Comparison of ENCODE assay signal across 10 cellular contexts in the genomic region with DNA sequence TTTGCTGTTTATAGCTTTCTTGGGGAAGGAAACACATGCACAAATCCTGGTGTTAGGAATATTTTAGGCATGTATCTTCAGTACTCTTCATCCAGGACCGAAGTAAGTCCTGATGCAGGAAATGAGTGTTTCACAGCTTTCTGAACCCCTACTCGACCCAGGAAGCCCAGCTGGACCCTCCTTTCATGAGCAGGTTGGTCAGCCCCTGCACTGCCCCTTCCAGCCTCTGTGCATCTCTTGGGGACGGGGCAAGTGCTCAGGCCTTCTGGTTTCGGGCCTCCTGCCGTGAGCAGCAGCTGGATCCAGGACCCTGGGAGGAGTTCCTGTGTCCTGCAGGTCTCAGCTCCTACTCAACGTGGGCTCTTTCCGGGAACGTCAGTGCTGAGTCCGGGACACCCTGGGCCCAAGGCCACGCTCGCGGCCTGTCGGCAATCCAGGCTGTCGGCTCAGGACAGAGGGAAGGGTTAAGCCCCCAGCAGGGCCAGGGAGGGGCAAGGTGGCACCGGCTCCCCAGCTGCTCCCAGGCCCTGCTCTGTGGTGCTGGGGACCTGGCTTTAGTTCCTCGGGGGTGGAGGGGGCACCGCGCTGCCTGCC. TPM values are rescaled to one million over a fixed set of nuclear protein-coding genes. Genes with fewer than 3 reads are reported as not detected.
DNase-seq lines count a peak whose midpoint lies in the region; ATAC-seq and TF ChIP-seq lines count a peak whose summit lies in the region.
"Not testable (repeated sequence)": the region's sequence is repeated elsewhere in the genome, so short reads cannot be mapped to it uniquely, and the experiment has no call there.
"Had no signal": no experiment of that assay in that cellular context is flagged by ENCODE, and none has a peak within 500 bp of the region (broad histone marks: within the 10 kb centered on the region; RNA-seq: fewer than 3 reads in every experiment).

No MANE protein-coding gene starts in this region.

- H3K4me1 Mint-ChIP-seq in activated T-helper 1 cell treated with anti-CD3 and anti-CD28 coated beads, Interleukin-12 subunit alpha, Interleukin-12 subunit beta, Interleukin-2, Interleukin-4 antibody, amounts not matched to agents 30 ng/mL and 10 ng/mL and 1 ng/mL, durations not matched to agents 14 hours and 24 hours and 36 hours (ENCODE audit: low read depth) = peaks cover 47% of the 10 kb centered on the region

- not testable (repeated sequence) for H3K9me3 ChIP-seq in ES-I3 (ENCODE audit: control insufficient read depth, insufficient read depth, low read length); PC-9 (ENCODE audit: insufficient read depth, low read depth); heart left ventricle; mesodermal cell (ENCODE audit: control insufficient read depth, low read length); psoas muscle; upper lobe of left lung

- not testable (repeated sequence) for H3K4me3 ChIP-seq in PC-9
- H3K4me3 ChIP-seq in heart left ventricle = peak overlapping the region; percentile 15 to 69 (median 60)
- H3K4me3 ChIP-seq in mesodermal cell (ENCODE audit: extremely low read depth, insufficient read depth, low read length, poor library complexity, severe bottlenecking) = peak overlapping the region; percentile 3
- H3K4me3 ChIP-seq in psoas muscle = peak overlapping the region; percentile 67
- H3K4me3 ChIP-seq in upper lobe of left lung = peak overlapping the region; percentile 40 to 69 (median 55)

- not testable (repeated sequence) for TF ChIP-seq CTCF in PC-9 (conservative IDR thresholded peaks at IDR 0.05); heart left ventricle (IDR thresholded peaks at IDR 0.05); psoas muscle (IDR thresholded peaks at IDR 0.05)
- TF ChIP-seq CTCF in upper lobe of left lung (IDR thresholded peaks at IDR 0.05) = peak in 3 of 6 experiments; percentile 18 to 47 (median 23)

- not testable (repeated sequence) for H3K27me3 Mint-ChIP-seq in activated T-helper 1 cell treated with anti-CD3 and anti-CD28 coated beads, Interleukin-12 subunit alpha, Interleukin-12 subunit beta, Interleukin-2, Interleukin-4 antibody, amounts not matched to agents 30 ng/mL and 10 ng/mL and 1 ng/mL, durations not matched to agents 14 hours and 24 hours and 36 hours (ENCODE audit: insufficient read depth)

- BruUV-seq in PC-9 (replicated peaks; lab: Mats Ljungman, UMichigan) = not testable (repeated sequence)

- H3K4me2 ChIP-seq in PC-9 = peak overlapping the region; percentile 31; the same call in 1 of the 2 replicates

- DNase-seq in PC-9; activated T-helper 1 cell treated with anti-CD3 and anti-CD28 coated beads, Interleukin-12 subunit alpha, Interleukin-12 subunit beta, Interleukin-2, Interleukin-4 antibody, amounts not matched to agents 30 ng/mL and 10 ng/mL and 1 ng/mL, durations not matched to agents 14 hours and 24 hours and 36 hours (ENCODE audit: low spot score); upper lobe of left lung: not testable (repeated sequence)
- peak in 1 of 5 donors; percentile 36 for DNase-seq in heart left ventricle
- DNase-seq in psoas muscle = peak in 1 of 2 donors; percentile 50

- ATAC-seq in heart left ventricle (peak in 2 of 4 donors; percentile 2 to 13), psoas muscle (peak in 1 of 4 donors; percentile 16), upper lobe of left lung (ENCODE audit: low FRiP score in 2 of 2) (peak in 1 of 2 donors; percentile 2)

- not testable (repeated sequence) for TF ChIP-seq EP300 in upper lobe of left lung (IDR thresholded peaks at IDR 0.05)

- H3K36me3 ChIP-seq in ES-I3 (ENCODE audit: insufficient read depth, low read length); PC-9 (ENCODE audit: low read depth); mesodermal cell (ENCODE audit: control insufficient read depth, insufficient read depth, low read length); psoas muscle (ENCODE audit: insufficient read depth in 1 of 2, low read depth in 1 of 2); upper lobe of left lung: not testable (repeated sequence)
- peaks cover 0 to 12% (median 0%) of the 10 kb centered on the region in 9 donors for H3K36me3 ChIP-seq in heart left ventricle

- H3K4me1 ChIP-seq in ES-I3 (ENCODE audit: insufficient read depth, low read length) (peaks cover 48% of the 10 kb centered on the region), heart left ventricle (peaks cover 5 to 55% (median 29%) of the 10 kb centered on the region in 12 donors), mesodermal cell (ENCODE audit: control insufficient read depth, insufficient read depth, low read length, poor library complexity, severe bottlenecking) (peaks cover 39% of the 10 kb centered on the region), upper lobe of left lung (peaks cover 48 to 68% (median 53%) of the 10 kb centered on the region in 4 donors)
- H3K4me1 ChIP-seq in PC-9 (replicated peaks; ENCODE audit: insufficient read depth); psoas muscle: not testable (repeated sequence)

- H3K4me3 Mint-ChIP-seq in activated T-helper 1 cell treated with anti-CD3 and anti-CD28 coated beads, Interleukin-12 subunit alpha, Interleukin-12 subunit beta, Interleukin-2, Interleukin-4 antibody, amounts not matched to agents 30 ng/mL and 10 ng/mL and 1 ng/mL, durations not matched to agents 14 hours and 24 hours and 36 hours = peak overlapping the region; percentile 92

- not testable (repeated sequence) for H3K27ac ChIP-seq in PC-9; mesodermal cell (ENCODE audit: low read depth, low read length, severe bottlenecking)
- H3K27ac ChIP-seq in cingulate gyrus (ENCODE audit: low read depth, low read length) (peak overlapping the region; percentile 79), heart left ventricle (peak overlapping the region; percentile 58 to 99 (median 88)), psoas muscle (peak overlapping the region; percentile 55), upper lobe of left lung (peak overlapping the region; percentile 89 to 94 (median 92))

- H3K27me3 ChIP-seq in PC-9 (ENCODE audit: insufficient read depth, low read depth); heart left ventricle; psoas muscle (ENCODE audit: insufficient read depth in 3 of 3, low read length in 2 of 3); upper lobe of left lung: not testable (repeated sequence)

- TF ChIP-seq POLR2A in heart left ventricle (IDR thresholded peaks at IDR 0.05) = not testable (repeated sequence)
- TF ChIP-seq POLR2A in upper lobe of left lung (IDR thresholded peaks at IDR 0.05) = peak in 1 of 4 donors; percentile 22

- CTCF ChIA-PET in PC-9 (lab: Charles Lee) = not testable (repeated sequence)

- H3K9ac ChIP-seq in ES-I3 (ENCODE audit: low read depth, low read length) = peak overlapping the region; percentile 37; the same call in 1 of the 2 replicates

- not testable (repeated sequence) for H3K36me3 Mint-ChIP-seq in activated T-helper 1 cell treated with anti-CD3 and anti-CD28 coated beads, Interleukin-12 subunit alpha, Interleukin-12 subunit beta, Interleukin-2, Interleukin-4 antibody, amounts not matched to agents 30 ng/mL and 10 ng/mL and 1 ng/mL, durations not matched to agents 14 hours and 24 hours and 36 hours (ENCODE audit: low read depth)

- not testable (repeated sequence) for H3K9me2 ChIP-seq in PC-9 (ENCODE audit: insufficient read depth)

- not testable (repeated sequence) for H4K20me1 ChIP-seq in PC-9 (ENCODE audit: insufficient read depth)

- H3F3A ChIP-seq in PC-9 (ENCODE audit: insufficient read depth, low read depth) = not testable (repeated sequence)

- not testable (repeated sequence) for H3K79me2 ChIP-seq in PC-9 (ENCODE audit: low read depth)

- WGBS in heart left ventricle, 4 donors = 24 to 37% (median 32%) methylated on average over 3 to 5 of the region's 18 CpGs
- 20 to 45% methylated on average over 2 to 3 of the region's 18 CpGs for WGBS in mesodermal cell (ENCODE audit: insufficient coverage in 2 of 2), 2 experiments
- WGBS in psoas muscle, 3 donors = 10 to 16% (median 13%) methylated on average over 5 of the region's 18 CpGs
- 3 to 15% methylated on average over 2 to 4 of the region's 18 CpGs for WGBS in upper lobe of left lung, 2 donors

- H3K27ac Mint-ChIP-seq in activated T-helper 1 cell treated with anti-CD3 and anti-CD28 coated beads, Interleukin-12 subunit alpha, Interleukin-12 subunit beta, Interleukin-2, Interleukin-4 antibody, amounts not matched to agents 30 ng/mL and 10 ng/mL and 1 ng/mL, durations not matched to agents 14 hours and 24 hours and 36 hours = peak overlapping the region; percentile 95

- intact Hi-C loops in PC-9 (cut with micrococcal nuclease; ENCODE audit: unreplicated experiment) (loop anchor here (5.0 kb wide), 2 partner anchors 47 to 137 kb away; no protein-coding TSS in a partner anchor), heart left ventricle (cut with DNase I) (loop anchor here in 7 of 10 donors (5.0 to 10.0 kb wide), 6 partner anchors 42 to 195 kb away; a partner anchor contains a TSS)
- intact Hi-C loops in activated T-helper 1 cell treated with anti-CD3 and anti-CD28 coated beads, Interleukin-12 subunit alpha, Interleukin-12 subunit beta, Interleukin-2, Interleukin-4 antibody, amounts not matched to agents 30 ng/mL and 10 ng/mL and 1 ng/mL, durations not matched to agents 14 hours and 24 hours and 36 hours (cut with micrococcal nuclease) = loop anchor here (2.0 to 5.0 kb wide), 6 partner anchors 21 to 207 kb away; a partner anchor contains a TSS
- intact Hi-C loops in psoas muscle (cut with DNase I) = not testable (repeated sequence)

- H2AFZ ChIP-seq in PC-9 = not testable (repeated sequence)

- not testable (repeated sequence) for H3K9me3 Mint-ChIP-seq in activated T-helper 1 cell treated with anti-CD3 and anti-CD28 coated beads, Interleukin-12 subunit alpha, Interleukin-12 subunit beta, Interleukin-2, Interleukin-4 antibody, amounts not matched to agents 30 ng/mL and 10 ng/mL and 1 ng/mL, durations not matched to agents 14 hours and 24 hours and 36 hours

- POLR2A ChIA-PET in PC-9 (lab: Charles Lee; ENCODE audit: unreplicated experiment) = not testable (repeated sequence)

RNA-seq across cellular contexts. Expression of a gene that starts 2.5 kb away (rescaled TPM):
- total RNA-seq in PC-9 (2021) (4.2 and 4.3 TPM in 2 replicates), heart left ventricle (100 to 1,000 TPM; 116 to 412 (median 149) TPM), psoas muscle (100 to 1,000 TPM; 131 to 161 (median 136) TPM), upper lobe of left lung (100 to 1,000 TPM; 113 to 704 (median 271) TPM)
- 494 and 521 TPM in 2 replicates for total RNA-seq in activated T-helper 1 cell treated with anti-CD3 and anti-CD28 coated beads, Interleukin-12 subunit alpha, Interleukin-12 subunit beta, Interleukin-2, Interleukin-4 antibody, amounts not matched to agents 30 ng/mL and 10 ng/mL and 1 ng/mL, durations not matched to agents 14 hours and 24 hours and 36 hours
- polyA plus RNA-seq in heart left ventricle (100 to 1,000 TPM; 270 to 501 TPM), psoas muscle (100 to 1,000 TPM; 109 to 371 (median 181) TPM)
- polyA plus RNA-seq in mesodermal cell (2013, experiment 1 of 2) = 207 TPM
- polyA plus RNA-seq in mesodermal cell (2013, experiment 2 of 2) = 159 TPM

RNA-seq across cellular contexts. Expression of a gene that starts 3.8 kb away (rescaled TPM):
- total RNA-seq in PC-9 (2021) (5.1 and 9.5 TPM in 2 replicates), heart left ventricle (100 to 1,000 TPM in 6 of 9 donors, 10 to 100 TPM in 3; 61.3 to 277 (median 127) TPM), psoas muscle (100 to 1,000 TPM in 1 of 4 donors, 10 to 100 TPM in 3; 44.0 to 105 (median 71.3) TPM), upper lobe of left lung (100 to 1,000 TPM in 1 of 6 donors, 10 to 100 TPM in 5; 16.8 to 119 (median 74.5) TPM)
- 208 and 214 TPM in 2 replicates for total RNA-seq in activated T-helper 1 cell treated with anti-CD3 and anti-CD28 coated beads, Interleukin-12 subunit alpha, Interleukin-12 subunit beta, Interleukin-2, Interleukin-4 antibody, amounts not matched to agents 30 ng/mL and 10 ng/mL and 1 ng/mL, durations not matched to agents 14 hours and 24 hours and 36 hours
- polyA plus RNA-seq in heart left ventricle (100 to 1,000 TPM; 158 to 278 TPM), psoas muscle (100 to 1,000 TPM in 1 of 3 donors, 10 to 100 TPM in 2; 39.7 to 107 (median 69.7) TPM)
- 94.2 TPM for polyA plus RNA-seq in mesodermal cell (2013, experiment 1 of 2)
- 72.8 TPM for polyA plus RNA-seq in mesodermal cell (2013, experiment 2 of 2)

RNA-seq across cellular contexts. Expression of a gene that starts 10.6 kb away (rescaled TPM):
- total RNA-seq in PC-9 (2021) (136 and 176 TPM in 2 replicates), heart left ventricle (100 to 1,000 TPM; 144 to 781 (median 214) TPM), psoas muscle (100 to 1,000 TPM; 136 to 234 (median 202) TPM), upper lobe of left lung (100 to 1,000 TPM; 132 to 860 (median 360) TPM)
- total RNA-seq in activated T-helper 1 cell treated with anti-CD3 and anti-CD28 coated beads, Interleukin-12 subunit alpha, Interleukin-12 subunit beta, Interleukin-2, Interleukin-4 antibody, amounts not matched to agents 30 ng/mL and 10 ng/mL and 1 ng/mL, durations not matched to agents 14 hours and 24 hours and 36 hours = 3.6 and 4.6 TPM in 2 replicates
- polyA plus RNA-seq in heart left ventricle (100 to 1,000 TPM; 501 to 873 TPM), psoas muscle (100 to 1,000 TPM; 186 to 557 (median 260) TPM)
- polyA plus RNA-seq in mesodermal cell (2013, experiment 1 of 2) = 311 TPM
- polyA plus RNA-seq in mesodermal cell (2013, experiment 2 of 2) = 240 TPM

RNA-seq across cellular contexts. Expression of a gene that starts 10.8 kb away (rescaled TPM):
- total RNA-seq in PC-9 (2021) = not detected in 2 replicates
- total RNA-seq in activated T-helper 1 cell treated with anti-CD3 and anti-CD28 coated beads, Interleukin-12 subunit alpha, Interleukin-12 subunit beta, Interleukin-2, Interleukin-4 antibody, amounts not matched to agents 30 ng/mL and 10 ng/mL and 1 ng/mL, durations not matched to agents 14 hours and 24 hours and 36 hours = not detected in 2 replicates
- not detected for total RNA-seq in heart left ventricle
- not detected for polyA plus RNA-seq in heart left ventricle
- polyA plus RNA-seq in mesodermal cell (2013, experiment 1 of 2) = not detected
- not detected for polyA plus RNA-seq in mesodermal cell (2013, experiment 2 of 2)
- total RNA-seq in psoas muscle = not detected
- polyA plus RNA-seq in psoas muscle = not detected
- total RNA-seq in upper lobe of left lung = not detected
- total RNA-seq: renal cortical epithelial cell, RPMI7951 had no signal

RNA-seq across cellular contexts. Expression of a gene that starts 21.1 kb away (rescaled TPM):
- total RNA-seq in PC-9 (2021) (68.6 and 76.9 TPM in 2 replicates), heart left ventricle (10 to 100 TPM in 2 of 9 donors, 1 to 10 TPM in 7; 4.5 to 11.1 (median 6.2) TPM), psoas muscle (1 to 10 TPM; 2.9 to 5.1 (median 3.9) TPM), upper lobe of left lung (100 to 1,000 TPM in 2 of 6 donors, 10 to 100 TPM in 4; 34.1 to 535 (median 65.2) TPM)
- 164 and 167 TPM in 2 replicates for total RNA-seq in activated T-helper 1 cell treated with anti-CD3 and anti-CD28 coated beads, Interleukin-12 subunit alpha, Interleukin-12 subunit beta, Interleukin-2, Interleukin-4 antibody, amounts not matched to agents 30 ng/mL and 10 ng/mL and 1 ng/mL, durations not matched to agents 14 hours and 24 hours and 36 hours
- polyA plus RNA-seq in heart left ventricle (10 to 100 TPM in 1 of 2 donors, 1 to 10 TPM in 1; 9.4 to 15.7 TPM), psoas muscle (1 to 10 TPM; 2.7 to 8.6 (median 4.0) TPM)
- polyA plus RNA-seq in mesodermal cell (2013, experiment 1 of 2) = 50.3 TPM
- 38.8 TPM for polyA plus RNA-seq in mesodermal cell (2013, experiment 2 of 2)

Comparison
In these comparisons a context has a peak if more than half of its experiments do, and no peak if none do; other contexts are left out.
1. RNA of a gene that starts 2.5 kb away (total RNA-seq): 494 to 521 TPM in activated T-helper 1 cell treated with anti-CD3 and anti-CD28 coated beads, Interleukin-12 subunit alpha, Interleukin-12 subunit beta, Interleukin-2, Interleukin-4 antibody, amounts not matched to agents 30 ng/mL and 10 ng/mL and 1 ng/mL, durations not matched to agents 14 hours and 24 hours and 36 hours, 113 to 704 TPM in upper lobe of left lung, 116 to 412 TPM in heart left ventricle and 131 to 161 TPM in psoas muscle; 4.2 to 4.3 TPM in PC-9; every median in the first group is over 10 times any median in the second.
2. RNA of a gene that starts 10.6 kb away (total RNA-seq): 132 to 860 TPM in upper lobe of left lung, 144 to 781 TPM in heart left ventricle, 136 to 234 TPM in psoas muscle and 136 to 176 TPM in PC-9; 3.6 to 4.6 TPM in activated T-helper 1 cell treated with anti-CD3 and anti-CD28 coated beads, Interleukin-12 subunit alpha, Interleukin-12 subunit beta, Interleukin-2, Interleukin-4 antibody, amounts not matched to agents 30 ng/mL and 10 ng/mL and 1 ng/mL, durations not matched to agents 14 hours and 24 hours and 36 hours; every median in the first group is over 10 times any median in the second.